In the genomic region with DNA sequence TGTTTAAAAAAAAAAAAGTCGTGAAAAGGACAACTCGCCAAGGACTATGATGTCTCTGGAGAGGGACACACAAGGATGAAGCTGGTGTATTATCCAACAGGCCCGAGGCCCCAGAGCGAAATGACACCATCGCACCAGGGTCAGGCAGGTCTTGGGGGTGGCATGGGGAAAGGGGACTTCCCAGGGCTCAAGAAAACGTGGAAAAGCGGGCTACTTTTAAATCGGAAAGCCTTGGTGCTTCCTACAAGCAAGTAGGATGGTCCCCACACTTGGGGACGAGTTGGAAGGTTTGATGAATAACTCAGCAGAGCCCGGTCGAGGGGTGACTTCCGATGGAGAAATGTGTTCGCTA, we compare ENCODE assay signal across 7 cellular contexts. TPM values are rescaled to one million over a fixed set of nuclear protein-coding genes. Genes with fewer than 3 reads are reported as not detected.
DNase-seq lines count a peak whose midpoint lies in the region; ATAC-seq and TF ChIP-seq lines count a peak whose summit lies in the region.

No MANE protein-coding gene starts in this region.

- H3K27me3 ChIP-seq in suprapubic skin = no peaks in the 10 kb centered on the region

- TF ChIP-seq CTCF in astrocyte of the spinal cord (IDR thresholded peaks at IDR 0.05; ENCODE audit: low read depth, low read length) = no peak
- TF ChIP-seq CTCF in suprapubic skin (IDR thresholded peaks at IDR 0.05) = no peak

- H3K27ac ChIP-seq in suprapubic skin = peak overlapping the region; percentile 85

- in situ Hi-C loops in astrocyte of the spinal cord (cut with HindIII; ENCODE audit: low sequenced_read_pairs) = no loop called here

- under 1% methylated on average over 13 of the region's 13 CpGs for WGBS in suprapubic skin

- peaks cover 26% of the 10 kb centered on the region for H3K36me3 ChIP-seq in suprapubic skin

- no peak for TF ChIP-seq EP300 in suprapubic skin (IDR thresholded peaks at IDR 0.05)

- H3K9me3 ChIP-seq in suprapubic skin = no peaks in the 10 kb centered on the region

- ATAC-seq in GM19324 (IDR thresholded peaks at IDR 0.05; ENCODE audit: low FRiP score, unreplicated experiment) = peak; percentile 12

- peak; percentile 6 for DNase-seq in HT1080 (ENCODE audit: low read depth)
- DNase-seq in astrocyte of the spinal cord (ENCODE audit: low read depth, low spot score) = no peak
- DNase-seq in kidney tubule cell (ENCODE audit: low spot score) = peak; percentile 37
- DNase-seq in suprapubic skin (ENCODE audit: low spot score in 2 of 2) = no peak
- no peak for DNase-seq in GF-D8 (lab: John Stamatoyannopoulos, UW)
- no peak for DNase-seq in NCI-H82 treated with DMSO at 0.1 percent for 48 hours (lab: John Stamatoyannopoulos, UW; ENCODE audit: unreplicated experiment)

- TF ChIP-seq POLR2A in suprapubic skin (IDR thresholded peaks at IDR 0.05) = no peak

- peaks cover 32% of the 10 kb centered on the region for H3K4me1 ChIP-seq in suprapubic skin

- H3K4me3 ChIP-seq in astrocyte of the spinal cord (ENCODE audit: low read depth, low read length) = peak overlapping the region; percentile 93
- H3K4me3 ChIP-seq in suprapubic skin = peak overlapping the region; percentile 87

RNA-seq across cellular contexts. Expression of a gene that starts 0.5 kb away (rescaled TPM):
- total RNA-seq in HT1080 (2014; rRNA removed; shearing (Covaris generic)) = 46.0 and 55.3 TPM in 2 replicates
- 37.7 and 39.8 TPM in 2 replicates for polyA plus RNA-seq in HT1080 (2015; cell fraction: cytosol; rRNA removed)
- 46.8 and 49.8 TPM in 2 replicates for polyA plus RNA-seq in HT1080 (2015; cell fraction: nucleus; rRNA removed)
- 10 to 100 TPM; 32.5 to 56.9 (median 42.7) TPM for total RNA-seq in suprapubic skin

Comparison
In these comparisons a context has a peak if more than half of its experiments do, and no peak if none do; other contexts are left out.
1. DNase-seq: peak in HT1080 (single experiment) and kidney tubule cell (single experiment); none in astrocyte of the spinal cord (single experiment), suprapubic skin (0 of 2), GF-D8 (single experiment) and NCI-H82 treated with DMSO at 0.1 percent for 48 hours (single experiment).